21 cellular contexts compared by ENCODE assay signal in genomic region chr12:132396657-132397056, GRCh38.
A peak's percentile ranks its signal among the peaks of the same experiment; 100 is the strongest.
DNase-seq lines count a peak whose midpoint lies in the region; ATAC-seq, FAIRE-seq and TF ChIP-seq lines count a peak whose summit lies in the region.
"Had no signal": no experiment of that assay in that cellular context is flagged by ENCODE, and none has a peak within 500 bp of the region (broad histone marks: within the 10 kb centered on the region; RNA-seq: fewer than 3 reads in every experiment).

No MANE protein-coding gene starts in this region.

- H2BK15ac ChIP-seq in H9 (ENCODE audit: low read depth, low read length) = no peak overlapping the region

- no peaks in the 10 kb centered on the region for H3K79me1 ChIP-seq in H9 (ENCODE audit: insufficient read depth, low read depth, low read length, poor library complexity, severe bottlenecking)

- H3K9ac ChIP-seq in H9 (ENCODE audit: extremely low read depth, insufficient read length, low read length) (no peak overlapping the region), kidney (ENCODE audit: low read length in 2 of 2) (no peak overlapping the region)
- H3K9ac ChIP-seq: GM23248 had no signal

- H3K4me1 Mint-ChIP-seq in H9 = peaks cover 19 to 48% of the 10 kb centered on the region in 2 experiments
- peaks cover 4% of the 10 kb centered on the region for H3K4me1 Mint-ChIP-seq in type B pancreatic cell (ENCODE audit: unreplicated experiment)

- no peak overlapping the region for H3K23ac ChIP-seq in H9 (ENCODE audit: insufficient read length, low read depth, low read length)

- no peak overlapping the region for H2BK5ac ChIP-seq in H9 (ENCODE audit: insufficient read length, low read length)

- FAIRE-seq in kidney (lab: Jason Lieb, UNC) = no peak
- FAIRE-seq: G401.6, GM18507 had no signal

- H3K9me3 ChIP-seq in H9 (ENCODE audit: control insufficient read depth, low read depth, low read length) (no peaks in the 10 kb centered on the region), kidney (ENCODE audit: control insufficient read depth in 1 of 2, low read length in 2 of 2) (no peaks in the 10 kb centered on the region), MG63 (0 out of 2 replicates have a peak, but pooled peaks cover 2% of the 10 kb centered on the region)

- no peak overlapping the region for H4K5ac ChIP-seq in H9 (ENCODE audit: insufficient read length, low read depth, low read length)

- H3K56ac ChIP-seq in H9 (ENCODE audit: insufficient read length, low read depth, low read length) = no peak overlapping the region

- whole genome bisulfite sequencing in H9 (ENCODE audit: extremely low coverage, insufficient read length, low lambda C conversion rate) = no CpG with 5 or more reads among the region's 16 CpGs

- no peak overlapping the region for H3K4me3 ChIP-seq in kidney (ENCODE audit: low read length in 2 of 2)
- no peak overlapping the region for H3K4me3 ChIP-seq in MG63
- H3K4me3 ChIP-seq: GM23248, SJSA1 had no signal

- H3K9me3 Mint-ChIP-seq in H9 (peaks cover 4 to 5% of the 10 kb centered on the region in 2 experiments; a peak in 3 of 5 replicates), type B pancreatic cell (no peaks in the 10 kb centered on the region)

- H3K18ac ChIP-seq in H9 (ENCODE audit: insufficient read length, low read depth, low read length) = no peak overlapping the region

- H3K27ac Mint-ChIP-seq in H9 (peak overlapping the region in 2 of 3 experiments; percentile 47 to 68; a peak in 2 of 7 replicates), type B pancreatic cell (peak overlapping the region; percentile 80)

- H4K20me1 ChIP-seq in H9 (ENCODE audit: control insufficient read depth, insufficient read depth, insufficient read length) = no peaks in the 10 kb centered on the region

- H3K27me3 ChIP-seq in H9 (ENCODE audit: insufficient read depth, low read length) (peaks cover 1% of the 10 kb centered on the region; the same call in 1 of the 2 replicates), MG63 (peaks cover 59% of the 10 kb centered on the region)

- ATAC-seq in HG03045 (IDR thresholded peaks at IDR 0.05; ENCODE audit: unreplicated experiment) = no peak
- ATAC-seq: HCT116, Right ventricle myocardium inferior had no signal

- no peaks in the 10 kb centered on the region for H3K79me2 ChIP-seq in H9 (ENCODE audit: insufficient read depth, low read length)

- H2BK12ac ChIP-seq in H9 (ENCODE audit: insufficient read length, low read depth, low read length) = no peak overlapping the region

- TF ChIP-seq CTCF in H9 (conservative IDR thresholded peaks at IDR 0.05) (no peak), kidney (IDR thresholded peaks at IDR 0.05; ENCODE audit: borderline replicate concordance, extremely low read depth, insufficient read depth) (no peak), type B pancreatic cell (conservative IDR thresholded peaks at IDR 0.05) (no peak)

- H3K14ac ChIP-seq in H9 (ENCODE audit: insufficient read depth, low read length) = no peak overlapping the region

- no peak overlapping the region for H2BK20ac ChIP-seq in H9 (ENCODE audit: low read depth, low read length, poor library complexity, severe bottlenecking)

- intact Hi-C loops in kidney (cut with DNase I) = no loop called here

- no peak overlapping the region for H2AFZ ChIP-seq in H9 (ENCODE audit: low read length)
- H2AFZ ChIP-seq: GM23248 had no signal

- H3K4me3 Mint-ChIP-seq in H9 (peak overlapping the region in 1 of 2 experiments; percentile 22; a peak in 1 of 5 replicates), type B pancreatic cell (peak overlapping the region; percentile 28)

- no peak overlapping the region for H2AK5ac ChIP-seq in H9 (ENCODE audit: insufficient read length, low read length)

- H2BK120ac ChIP-seq in H9 (ENCODE audit: low read depth, low read length, poor library complexity, severe bottlenecking) = no peak overlapping the region

- peak; percentile 39 for DNase-seq in DMS153 (lab: John Stamatoyannopoulos, UW)
- DNase-seq in DMS153 treated with DMSO at 0.1 percent for 48 hours (lab: John Stamatoyannopoulos, UW; ENCODE audit: unreplicated experiment) = no peak
- DNase-seq in H9 = no peak
- DNase-seq in kidney = peak; percentile 39
- DNase-seq in type B pancreatic cell (ENCODE audit: extremely low spot score, unreplicated experiment) = no peak
- DNase-seq in MG63 = no peak
- no peak for DNase-seq in stimulated activated CD4-positive, alpha-beta T cell treated with anti-CD3 and anti-CD28 coated beads, Interleukin-1b, Interleukin-23, amount 100 ng/mL, for 48 hours
- DNase-seq: AML-193, GM23248, Karpas-422, NCI-H1694, NCI-H2081 treated with DMSO at 0.1 percent for 48 hours, NCI-H446, NCI-H526 had no signal

- H3K36me3 Mint-ChIP-seq in H9 (ENCODE audit: insufficient read depth in 1 of 3, low read depth in 3 of 3) (no peaks in the 10 kb centered on the region), type B pancreatic cell (no peaks in the 10 kb centered on the region)

- H3K4ac ChIP-seq in H9 (ENCODE audit: low read depth, low read length) = no peak overlapping the region

- H3K23me2 ChIP-seq in H9 (ENCODE audit: insufficient read length, low read depth, low read length, poor library complexity, severe bottlenecking) = no peaks in the 10 kb centered on the region

- no peak overlapping the region for H3K4me2 ChIP-seq in H9 (ENCODE audit: insufficient read depth, insufficient read length, low read length)

- H3K4me1 ChIP-seq in H9 (ENCODE audit: insufficient read depth, low read length) = no peaks in the 10 kb centered on the region
- H3K4me1 ChIP-seq in kidney (ENCODE audit: control insufficient read depth in 1 of 2, insufficient read depth in 1 of 2, low read depth in 1 of 2, low read length in 2 of 2) = no peaks in the 10 kb centered on the region
- H3K4me1 ChIP-seq: SJSA1 had no signal

- H3K27me3 Mint-ChIP-seq in H9 (ENCODE audit: low read depth) (peaks cover 67% of the 10 kb centered on the region), type B pancreatic cell (peaks cover 69% of the 10 kb centered on the region)

- no peak overlapping the region for H4K91ac ChIP-seq in H9 (ENCODE audit: insufficient read length, low read depth, low read length)

- no peak overlapping the region for H3K27ac ChIP-seq in H9 (ENCODE audit: insufficient read length, low read depth, low read length)
- no peak overlapping the region for H3K27ac ChIP-seq in kidney (ENCODE audit: low read depth in 2 of 2, low read length in 2 of 2)
- H3K27ac ChIP-seq: 22Rv1, GM23248, SJSA1 had no signal

- H4K8ac ChIP-seq in H9 (replicated peaks; ENCODE audit: insufficient read length, low read depth, low read length) = no peak overlapping the region

- no peak overlapping the region for H3T11ph ChIP-seq in H9 (ENCODE audit: low read length)

- H3K36me3 ChIP-seq in kidney (ENCODE audit: control insufficient read depth in 1 of 2, insufficient read depth in 2 of 2, low read length in 2 of 2) = no peaks in the 10 kb centered on the region
- H3K36me3 ChIP-seq in MG63 = no peaks in the 10 kb centered on the region
- H3K36me3 ChIP-seq: SJSA1 had no signal

Comparison
In these comparisons a context has a peak if more than half of its experiments do, and no peak if none do; other contexts are left out.
1. DNase-seq: peak in DMS153 (single experiment) and kidney (single experiment); none in DMS153 treated with DMSO at 0.1 percent for 48 hours (single experiment), H9 (single experiment), type B pancreatic cell (single experiment), MG63 (single experiment) and stimulated activated CD4-positive, alpha-beta T cell treated with anti-CD3 and anti-CD28 coated beads, Interleukin-1b, Interleukin-23, amount 100 ng/mL, for 48 hours (single experiment).